8 cellular contexts compared by ENCODE assay signal in the genomic region with DNA sequence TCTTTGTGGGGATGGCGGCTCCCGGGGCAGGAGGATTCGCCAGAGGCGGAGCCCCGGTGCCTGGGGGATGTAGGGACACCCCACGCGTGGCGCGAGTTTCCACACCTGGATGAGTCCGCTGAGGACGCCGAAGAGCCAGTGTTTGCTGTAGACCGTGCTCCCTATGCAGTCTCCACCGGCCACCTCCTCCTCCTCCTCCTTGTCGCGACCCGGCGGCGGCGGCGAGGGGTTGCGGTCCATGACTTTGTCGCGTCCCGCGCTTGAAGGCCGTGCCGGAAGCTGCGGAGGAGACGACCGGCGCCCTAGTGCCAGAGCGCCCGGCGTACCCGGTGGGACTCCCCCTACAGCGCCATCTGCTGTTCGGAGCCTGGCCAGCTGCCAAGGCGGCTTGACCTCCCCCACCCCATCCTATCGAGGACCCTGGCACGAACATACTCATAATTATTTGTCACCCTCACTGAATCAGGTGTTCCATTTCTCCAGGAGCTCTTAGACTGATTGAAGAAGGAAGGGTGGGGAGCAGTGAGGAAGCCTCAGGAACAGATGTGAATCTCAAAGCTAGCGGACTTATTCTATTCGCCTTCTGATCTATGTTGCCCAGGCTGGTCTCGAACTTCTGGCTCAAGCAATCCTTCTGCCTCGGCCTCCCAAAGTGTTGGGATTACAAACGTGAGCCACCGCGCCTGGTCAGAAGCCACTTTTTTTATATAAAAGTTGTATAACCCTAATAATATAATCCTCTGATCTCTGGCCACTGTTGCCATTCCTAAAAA. TPM values are rescaled to one million over a fixed set of nuclear protein-coding genes. Genes with fewer than 3 reads are reported as not detected.
A peak's percentile ranks its signal among the peaks of the same experiment; 100 is the strongest.
DNase-seq lines count a peak whose midpoint lies in the region; ATAC-seq, FAIRE-seq and TF ChIP-seq lines count a peak whose summit lies in the region.

A gene with protein sequence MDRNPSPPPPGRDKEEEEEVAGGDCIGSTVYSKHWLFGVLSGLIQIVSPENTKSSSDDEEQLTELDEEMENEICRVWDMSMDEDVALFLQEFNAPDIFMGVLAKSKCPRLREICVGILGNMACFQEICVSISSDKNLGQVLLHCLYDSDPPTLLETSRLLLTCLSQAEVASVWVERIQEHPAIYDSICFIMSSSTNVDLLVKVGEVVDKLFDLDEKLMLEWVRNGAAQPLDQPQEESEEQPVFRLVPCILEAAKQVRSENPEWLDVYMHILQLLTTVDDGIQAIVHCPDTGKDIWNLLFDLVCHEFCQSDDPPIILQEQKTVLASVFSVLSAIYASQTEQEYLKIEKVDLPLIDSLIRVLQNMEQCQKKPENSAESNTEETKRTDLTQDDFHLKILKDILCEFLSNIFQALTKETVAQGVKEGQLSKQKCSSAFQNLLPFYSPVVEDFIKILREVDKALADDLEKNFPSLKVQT (minus strand): TSS at position 281 of the 773 bp plus-strand sequence. CDS start 41 bp downstream, at position 240.

- H3K27ac ChIP-seq in GM12878 (ENCODE audit: control insufficient read depth, insufficient read depth): peak within 1 kb of the TSS; percentile 68
- peak within 1 kb of the TSS; percentile 60 to 76 (median 68) for H3K27ac ChIP-seq in gastrocnemius medialis

- H3K9ac ChIP-seq in GM12878 (ENCODE audit: control insufficient read depth, insufficient read depth, low read length): peak within 1 kb of the TSS; percentile 96

- POLR2A ChIA-PET in GM12878 (lab: Charles Lee): interaction anchor here (0.5 to 1.1 kb wide), 4 partner anchors 92 to 290 kb away, joined by 3 to 4 read pairs (median 3); a partner anchor contains a TSS

- TF ChIP-seq POLR2A in GM12878 (IDR thresholded peaks at IDR 0.05; ENCODE audit: low read depth, low read length) (peak; percentile 92), gastrocnemius medialis (IDR thresholded peaks at IDR 0.05) (peak in 1 of 2 donors; percentile 39)

- peaks cover 20% of the 10 kb centered on the region for H3K79me2 ChIP-seq in GM12878 (ENCODE audit: control insufficient read depth, insufficient read depth, low read length)

- H3K27me3 ChIP-seq in GM12878 (replicated peaks in 1 of 2; ENCODE audit: control insufficient read depth in 2 of 2, insufficient read depth in 2 of 2, low read length in 1 of 2) (no peaks in the 10 kb centered on the region), gastrocnemius medialis (no peaks in the 10 kb centered on the region)

- peak; percentile 47; the same call in 1 of the 2 replicates for TF ChIP-seq RAD21 in GM12878 (IDR thresholded peaks at IDR 0.05; ENCODE audit: insufficient read depth, low read depth, low read length)

- H3K36me3 ChIP-seq in GM12878 (ENCODE audit: control insufficient read depth in 2 of 2, insufficient read depth in 2 of 2, low read length in 1 of 2) (peaks cover 0 to 7% of the 10 kb centered on the region in 2 experiments; a peak in 1 of 4 replicates), gastrocnemius medialis (peaks cover 0 to 23% of the 10 kb centered on the region in 2 donors)

- WGBS in GM12878 (ENCODE audit: insufficient coverage, insufficient replicate concordance, low lambda C conversion rate, missing lambda C conversion rate): 6% methylated on average over 48 of the region's 48 CpGs

- H3K4me1 ChIP-seq in GM12878 (ENCODE audit: control insufficient read depth, insufficient read depth, low read length): peaks cover 4% of the 10 kb centered on the region; the same call in 1 of the 2 replicates
- H3K4me1 ChIP-seq in gastrocnemius medialis: peaks cover 6 to 12% of the 10 kb centered on the region in 2 donors

- TF ChIP-seq EP300 in GM12878 (IDR thresholded peaks at IDR 0.05; ENCODE audit: borderline replicate concordance in 1 of 2, control insufficient read depth in 1 of 2, low read depth in 2 of 2, low read length in 2 of 2): no peak

- DNase-seq in SIG-M5 treated with dmso at 0.1 percent for 504 hours (lab: John Stamatoyannopoulos, UW; ENCODE audit: unreplicated experiment) (peak; percentile 75), SIG-M5 (lab: John Stamatoyannopoulos, UW) (no peak), NCI-H2029 treated with DMSO at 0.1 percent for 48 hours (lab: John Stamatoyannopoulos, UW) (peak; percentile 69), T1000 (lab: John Stamatoyannopoulos, UW) (peak; percentile 60), GM12878 (ENCODE audit: low read depth, low spot score) (peak; percentile 35), iPS DF 4.7 (ENCODE audit: extremely low read depth, low spot score) (peak; percentile 36), gastrocnemius medialis (peak; percentile 67 to 75)

- H3K9me3 ChIP-seq in GM12878 (replicated peaks; ENCODE audit: control insufficient read depth, insufficient read depth, low read length) (no peaks in the 10 kb centered on the region; the same call in 2 of the 3 replicates), gastrocnemius medialis (no peaks in the 10 kb centered on the region)

- CTCF ChIA-PET in GM12878 (lab: Yijun Ruan, JAX): interaction anchor here (0.6 to 6.4 kb wide), 27 partner anchors 9 to 746 kb away, joined by 3 to 59 read pairs (median 3); a partner anchor contains a TSS

- peak within 1 kb of the TSS; percentile 82 for H3K4me2 ChIP-seq in GM12878 (ENCODE audit: control insufficient read depth, insufficient read depth)

- BruUV-seq in GM12878 (replicated peaks; lab: Mats Ljungman, UMichigan): no TSS peak

- TF ChIP-seq CTCF in GM12878 (IDR thresholded peaks at IDR 0.05 in 2 of 3, conservative IDR thresholded peaks at IDR 0.05 in 1 of 3; ENCODE audit: control insufficient read depth in 2 of 3, extremely low read depth in 1 of 3, insufficient read depth in 1 of 3, low read depth in 3 of 3, low read length in 3 of 3) (peak; percentile 83 to 85 (median 84)), gastrocnemius medialis (IDR thresholded peaks at IDR 0.05 in 4 of 5, conservative IDR thresholded peaks at IDR 0.05 in 1 of 5) (peak; percentile 26 to 68 (median 49))

- SMC1A ChIA-PET in GM12878 (lab: Charles Lee; ENCODE audit: uncharacterized antibody, unreplicated experiment): interaction anchor here (0.8 to 3.3 kb wide), 11 partner anchors 9 to 264 kb away, joined by 3 to 23 read pairs (median 6); no protein-coding TSS in a partner anchor

- RAD21 ChIA-PET in GM12878 (lab: Charles Lee; ENCODE audit: unreplicated experiment): interaction anchor here (0.9 to 1.8 kb wide), 5 partner anchors 9 to 115 kb away, joined by 3 to 8 read pairs (median 4); no protein-coding TSS in a partner anchor

- H4K20me1 ChIP-seq in GM12878 (ENCODE audit: control insufficient read depth, insufficient read depth): no peaks in the 10 kb centered on the region

- intact Hi-C loops in GM12878 (cut with micrococcal nuclease; ENCODE audit: unreplicated experiment) (loop anchor here (1.0 to 2.0 kb wide), 2 partner anchors 93 to 114 kb away; a partner anchor contains a TSS), gastrocnemius medialis (cut with DNase I; ENCODE audit: low total_unique reads) (loop anchor here (5.0 kb wide), 2 partner anchors 94 to 114 kb away; a partner anchor contains a TSS)

- ATAC-seq in HG02981 (IDR thresholded peaks at IDR 0.05; ENCODE audit: unreplicated experiment) (peak; percentile 92), GM12878 (peak; percentile 97), gastrocnemius medialis (peak; percentile 93 to 95)

- in situ Hi-C loops in GM12878 (cut with MboI) (no loop called here), gastrocnemius medialis (cut with MboI; ENCODE audit: low sequenced_read_pairs in 4 of 4) (loop anchor here in 3 of 4 donors (10.0 to 25.0 kb wide), 2 partner anchors 111 to 631 kb away; a partner anchor contains a TSS)

- peak; percentile 96 for FAIRE-seq in GM12878 (lab: Jason Lieb, UNC)

- H2AFZ ChIP-seq in GM12878 (ENCODE audit: control insufficient read depth, low read depth, low read length): peak within 1 kb of the TSS; percentile 84

- H3K4me3 ChIP-seq in GM12878: peak within 1 kb of the TSS; percentile 92
- H3K4me3 ChIP-seq in gastrocnemius medialis: peak within 1 kb of the TSS; percentile 85 to 96 (median 90)

TF ChIP-seq in GM12878, 131 proteins besides CTCF, POLR2A, EP300 and RAD21 (continues in another document):
- TF ChIP-seq IKZF1 (conservative IDR thresholded peaks at IDR 0.05): peak; percentile 83
- TF ChIP-seq SMAD1 (IDR thresholded peaks at IDR 0.05; ENCODE audit: low read depth, partially characterized antibody): peak; percentile 34
- TF ChIP-seq ATF7 (IDR thresholded peaks at IDR 0.05; ENCODE audit: low read depth): no peak
- peak in 1 of 2 experiments; percentile 71; a peak in 2 of 4 replicates for TF ChIP-seq BHLHE40 (IDR thresholded peaks at IDR 0.05; ENCODE audit: borderline replicate concordance in 1 of 2, low read depth in 2 of 2, low read length in 1 of 2)
- no peak for TF ChIP-seq ZNF622 (IDR thresholded peaks at IDR 0.05)

RNA-seq across cellular contexts. Expression of the gene that starts here (rescaled TPM):
- total RNA-seq in GM12878 (2013; cell fraction: nucleolus; rRNA removed): 29.9 and 36.8 TPM in 2 replicates
- total RNA-seq in GM12878 (2014; rRNA removed): 30.1 and 33.8 TPM in 2 replicates
- 45.7 and 49.6 TPM in 2 replicates for total RNA-seq in GM12878 (2014; rRNA removed; fragmentation: Illumina TruSeq; extraction: Trizol)
- total RNA-seq in GM12878 (2021): 26.3 and 27.0 TPM in 2 replicates
- polyA plus RNA-seq in GM12878 (2011; ENCODE audit: low read depth): 13.0 TPM
- 38.1 and 51.0 TPM in 2 replicates for polyA plus RNA-seq in GM12878 (2011; rRNA removed)
- polyA plus RNA-seq in GM12878 (2011; cell fraction: cytosol; rRNA removed): 21.7 and 22.7 TPM in 2 replicates
- 21.1 and 27.1 TPM in 2 replicates for polyA plus RNA-seq in GM12878 (2011; cell fraction: nucleus; rRNA removed)
- polyA plus RNA-seq in GM12878 (2012): 16.1 and 17.5 TPM in 2 replicates
- 51.6 and 54.9 TPM in 2 replicates for polyA plus RNA-seq in GM12878 (2014; fragmentation: Illumina TruSeq; extraction: Trizol)
- polyA plus RNA-seq in GM12878 (2014; fragmentation: Nextera tagmentation; extraction: Ambion mirVana): 10 to 100 TPM; 35.1 to 49.5 TPM
- polyA plus RNA-seq in GM12878 (2014; rRNA removed): 28.7 and 36.6 TPM in 2 replicates
- polyA plus RNA-seq in GM12878 (2016; fragmentation: Nextera tagmentation; extraction: Ambion mirVana): 10 to 100 TPM; 57.5 to 59.4 TPM
- polyA minus RNA-seq in GM12878 (2011; rRNA and poly(A)+ RNA removed): 21.2 and 24.3 TPM in 2 replicates
- 10.6 and 10.8 TPM in 2 replicates for polyA minus RNA-seq in GM12878 (2011; cell fraction: cytosol; rRNA and poly(A)+ RNA removed)
- polyA minus RNA-seq in GM12878 (2011; cell fraction: nucleus; rRNA and poly(A)+ RNA removed): 15.1 and 22.1 TPM in 2 replicates
- total RNA-seq in gastrocnemius medialis: 10 to 100 TPM in 1 of 4 donors, 1 to 10 TPM in 3; 3.0 to 16.1 (median 4.4) TPM
